ENCODE assay signal across 1 cellular context in genomic region chr5:79511945-79512493, GRCh38.
TF ChIP-seq lines count a peak whose summit lies in the region.

No MANE protein-coding gene starts in this region.

TF ChIP-seq in H1, 55 proteins besides CTCF, POLR2A, EP300 and RAD21 (continued from another document):
- no peak for TF ChIP-seq KDM5A (IDR thresholded peaks at IDR 0.05; ENCODE audit: low read length)
- no peak for TF ChIP-seq SUZ12 (IDR thresholded peaks at IDR 0.05; ENCODE audit: low read length)
- TF ChIP-seq TAF1 (IDR thresholded peaks at IDR 0.05; ENCODE audit: low read depth, low read length) = no peak
- TF ChIP-seq RFX5 (IDR thresholded peaks at IDR 0.05; ENCODE audit: borderline replicate concordance, low read depth, low read length) = no peak
- no peak for TF ChIP-seq GTF2F1 (IDR thresholded peaks at IDR 0.05; ENCODE audit: borderline replicate concordance, low read depth, low read length)
- TF ChIP-seq FOSL1 (IDR thresholded peaks at IDR 0.05; ENCODE audit: insufficient read depth, low read depth, low read length) = no peak
- no peak for TF ChIP-seq CHD7 (IDR thresholded peaks at IDR 0.05; ENCODE audit: insufficient replicate concordance, low read length)
TF ChIP-seq in H1: peak in this region for 0.
